Comparison of ENCODE assay signal across 28 cellular contexts in the genomic region with DNA sequence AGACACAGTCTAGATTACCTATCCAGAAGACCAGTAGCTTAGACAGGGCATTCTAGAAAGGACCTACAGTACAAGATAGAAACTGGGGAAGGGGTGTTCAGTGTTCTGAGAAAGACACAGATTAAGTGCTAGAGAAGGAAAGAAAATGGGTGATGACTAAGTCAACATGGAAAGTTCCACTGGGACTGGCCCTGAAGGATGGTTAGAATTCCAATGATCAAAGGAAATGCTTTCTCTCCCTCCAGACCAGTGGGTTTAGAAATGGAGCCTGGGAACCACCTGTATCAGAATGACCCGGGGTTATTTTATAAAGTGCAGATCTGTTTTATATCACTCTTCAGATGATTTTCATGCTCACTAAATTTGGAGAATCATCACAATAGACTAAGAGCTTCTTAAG. TPM values are rescaled to one million over a fixed set of nuclear protein-coding genes. Genes with fewer than 3 reads are reported as not detected.
"Had no signal": no experiment of that assay in that cellular context is flagged by ENCODE, and none has a peak within 500 bp of the region (broad histone marks: within the 10 kb centered on the region; RNA-seq: fewer than 3 reads in every experiment).

No MANE protein-coding gene starts in this region.

- H3K36me3 ChIP-seq: breast epithelium, esophagus squamous epithelium, gastrocnemius medialis, left lung, lower lobe of right lung, spleen, transverse colon, uterus had no signal

- H3K4me3 ChIP-seq: breast epithelium, esophagus squamous epithelium, gastrocnemius medialis, left lung, lower lobe of right lung, spleen, testis, transverse colon, uterus had no signal

- H3K4me3 Mint-ChIP-seq: activated CD4-positive, alpha-beta T cell treated with anti-CD3 and anti-CD28 coated beads for 36 hours; activated CD8-positive, alpha-beta T cell treated with anti-CD3 and anti-CD28 coated beads, Interleukin-2, amount 10 ng/mL, durations not matched to agents 7 days and 5 days; activated T-cell treated with anti-CD3 and anti-CD28 coated beads, Interleukin-2, amount 50 U/mL, for 72 hours; endodermal cell; immature natural killer cell; nephron had no signal

- H3K4me1 Mint-ChIP-seq: activated CD4-positive, alpha-beta T cell treated with anti-CD3 and anti-CD28 coated beads for 36 hours; immature natural killer cell; nephron had no signal

- ATAC-seq: activated CD8-positive, alpha-beta T cell treated with anti-CD3 and anti-CD28 coated beads, Interleukin-2, amount 10 ng/mL, durations not matched to agents 7 days and 5 days; gastrocnemius medialis; left lung; lower lobe of right lung; right cardiac atrium had no signal

- H3K4me1 ChIP-seq: breast epithelium, gastrocnemius medialis, left lung, lower lobe of right lung, transverse colon, uterus had no signal

- H3K27ac ChIP-seq: breast epithelium, epithelial cell of prostate, esophagus squamous epithelium, gastrocnemius medialis, left lung, lower lobe of right lung, spleen, testis, transverse colon, uterus had no signal

- H3K9me3 Mint-ChIP-seq: activated naive CD4-positive, alpha-beta T cell treated with anti-CD3 and anti-CD28 coated beads, Interleukin-2, amount 50 U/mL, for 72 hours; activated T-cell treated with anti-CD3 and anti-CD28 coated beads, Interleukin-2, amount 50 U/mL, for 72 hours; nephron had no signal

- H3K9me3 ChIP-seq: breast epithelium, esophagus squamous epithelium, gastrocnemius medialis, left lung, lower lobe of right lung, spleen, testis, transverse colon, uterus had no signal

- H3K27ac Mint-ChIP-seq: activated CD4-positive, alpha-beta T cell treated with anti-CD3 and anti-CD28 coated beads for 36 hours; activated CD8-positive, alpha-beta T cell treated with anti-CD3 and anti-CD28 coated beads, Interleukin-2, amount 10 ng/mL, durations not matched to agents 7 days and 5 days; activated naive CD4-positive, alpha-beta T cell treated with anti-CD3 and anti-CD28 coated beads, Interleukin-2, amount 50 U/mL, for 72 hours; activated T-cell treated with anti-CD3 and anti-CD28 coated beads, Interleukin-2, amount 50 U/mL, for 72 hours; endodermal cell; immature natural killer cell; nephron had no signal

- H3K27me3 ChIP-seq: breast epithelium, testis, uterus had no signal

- DNase-seq: activated CD4-positive, alpha-beta T cell treated with anti-CD3 and anti-CD28 coated beads for 36 hours; activated CD4-positive, CD25-positive, alpha-beta regulatory T cell; activated CD8-positive, alpha-beta T cell treated with anti-CD3 and anti-CD28 coated beads, Interleukin-2, amount 10 ng/mL, durations not matched to agents 7 days and 5 days; activated naive CD4-positive, alpha-beta T cell; activated T-cell treated with anti-CD3 and anti-CD28 coated beads for 4 hours; activated T-cell treated with anti-CD3 and anti-CD28 coated beads, Interleukin-2, amount 50 U/mL, for 72 hours; central memory CD4-positive, alpha-beta T cell; endodermal cell; esophagus squamous epithelium; gastrocnemius medialis; glutamatergic neuron; hippocampal formation; immature natural killer cell; kidney glomerular epithelial cell; left lung; lower lobe of right lung; posterior cingulate gyrus; right cardiac atrium; spleen; stimulated activated naive CD4-positive, alpha-beta T cell treated with Interleukin-2 at 50 U/mL for 16 hours; testis; transverse colon; uterus had no signal

- H3K36me3 Mint-ChIP-seq: immature natural killer cell had no signal

RNA-seq across cellular contexts. Expression of a gene that starts 5.8 kb away (rescaled TPM):
- total RNA-seq: activated CD4-positive, alpha-beta T cell treated with anti-CD3 and anti-CD28 coated beads for 36 hours; activated CD8-positive, alpha-beta T cell treated with anti-CD3 and anti-CD28 coated beads, Interleukin-2, amount 10 ng/mL, durations not matched to agents 7 days and 5 days; activated naive CD4-positive, alpha-beta T cell treated with anti-CD3 and anti-CD28 coated beads, Interleukin-2, amount 50 U/mL, for 72 hours; T-helper 1 cell treated with Interleukin-12 subunit alpha and Interleukin-12 subunit beta and Interleukin-4 antibody, amounts not matched to agents 30 ng/mL and 1 ng/mL, for 36 hours had no signal
- polyA plus RNA-seq: immature natural killer cell had no signal
